ENCODE assay signal across 8 cellular contexts in genomic region chr15:51888593-51889195, GRCh38. TPM values are rescaled to one million over a fixed set of nuclear protein-coding genes. Genes with fewer than 3 reads are reported as not detected.
A peak's percentile ranks its signal among the peaks of the same experiment; 100 is the strongest.
DNase-seq lines count a peak whose midpoint lies in the region; ATAC-seq and TF ChIP-seq lines count a peak whose summit lies in the region.

No MANE protein-coding gene starts in this region.

- H3K27me3 ChIP-seq in endodermal cell (ENCODE audit: control insufficient read depth, insufficient read depth, low read length, poor library complexity, severe bottlenecking) (no peaks in the 10 kb centered on the region), osteoblast (ENCODE audit: insufficient read depth, low read length) (no peaks in the 10 kb centered on the region)

- 80 to 87% methylated on average over 1 to 2 of the region's 2 CpGs for WGBS in endodermal cell (ENCODE audit: insufficient coverage in 1 of 2, insufficient read length in 1 of 2), 2 experiments

- peaks cover 12% of the 10 kb centered on the region for H3K9me3 Mint-ChIP-seq in endodermal cell

- DNase-seq in NCI-H2107 treated with DMSO at 0.1 percent for 48 hours (lab: John Stamatoyannopoulos, UW; ENCODE audit: unreplicated experiment) (peak; percentile 1), NCI-H2107 (lab: John Stamatoyannopoulos, UW) (no peak), NOMO-1 treated with DMSO at 0.1 percent for 48 hours (lab: John Stamatoyannopoulos, UW; ENCODE audit: unreplicated experiment) (peak; percentile 13), endodermal cell (no peak), osteoblast (ENCODE audit: insufficient read length, low spot score, missing footprints) (no peak), ecto neural progenitor cell (ENCODE audit: low spot score) (no peak)

- H3K4me3 Mint-ChIP-seq in endodermal cell, result no peak overlapping the region

- H3K9ac ChIP-seq in endodermal cell (ENCODE audit: extremely low read depth, low read length, poor library complexity, severe bottlenecking), result no peak overlapping the region

- H3K9me3 ChIP-seq in endodermal cell (ENCODE audit: control insufficient read depth, low read length), result peaks cover 16% of the 10 kb centered on the region
- no peaks in the 10 kb centered on the region for H3K9me3 ChIP-seq in osteoblast (ENCODE audit: low read depth, low read length)

- H3K4me3 ChIP-seq in endodermal cell (ENCODE audit: low read length) (no peak overlapping the region), osteoblast (ENCODE audit: insufficient read depth, low read length) (no peak overlapping the region)

- H3K27ac ChIP-seq in endodermal cell (ENCODE audit: low read depth, low read length) (no peak overlapping the region), osteoblast (ENCODE audit: low read depth, low read length) (no peak overlapping the region)

- H3K4me1 Mint-ChIP-seq in endodermal cell, result peaks cover 2% of the 10 kb centered on the region

- ATAC-seq in HG02642 (IDR thresholded peaks at IDR 0.05; ENCODE audit: poor library complexity, unreplicated experiment), result no peak
- no peak for ATAC-seq in GM21367 (IDR thresholded peaks at IDR 0.05; ENCODE audit: unreplicated experiment)

- peaks cover 11% of the 10 kb centered on the region for H3K79me2 ChIP-seq in osteoblast (ENCODE audit: insufficient read depth, low read length)

- H3K27ac Mint-ChIP-seq in endodermal cell, result no peak overlapping the region

- peaks cover 9% of the 10 kb centered on the region for H4K20me1 ChIP-seq in osteoblast (ENCODE audit: insufficient read depth, low read length)

- no peak overlapping the region for H2AFZ ChIP-seq in osteoblast (ENCODE audit: low read length)

- peaks cover 60% of the 10 kb centered on the region for H3K36me3 Mint-ChIP-seq in endodermal cell (ENCODE audit: low read depth)

- H3K4me2 ChIP-seq in osteoblast (ENCODE audit: insufficient read depth, low read length), result no peak overlapping the region

- no peaks in the 10 kb centered on the region for H3K27me3 Mint-ChIP-seq in endodermal cell (ENCODE audit: insufficient read depth)

- no peaks in the 10 kb centered on the region for H3K4me1 ChIP-seq in endodermal cell (ENCODE audit: control insufficient read depth, insufficient read depth, low read length)
- peaks cover 16% of the 10 kb centered on the region for H3K4me1 ChIP-seq in osteoblast (ENCODE audit: insufficient read depth, low read length)

- H3K36me3 ChIP-seq in endodermal cell (ENCODE audit: control insufficient read depth, insufficient read depth, low read length), result peaks cover 59% of the 10 kb centered on the region
- peaks cover 11% of the 10 kb centered on the region for H3K36me3 ChIP-seq in osteoblast (ENCODE audit: insufficient read depth, low read length)

- TF ChIP-seq CTCF in endodermal cell (conservative IDR thresholded peaks at IDR 0.05), result peak; percentile 88
- TF ChIP-seq CTCF in osteoblast (IDR thresholded peaks at IDR 0.05; ENCODE audit: extremely low read depth, low read depth, low read length), result peak; percentile 85

RNA-seq across cellular contexts. Expression of gene TMOD3, which starts 59.2 kb away (rescaled TPM):
- total RNA-seq in endodermal cell (10 to 100 TPM; 39.6 to 44.4 TPM), osteoblast (44.5 and 49.8 TPM in 2 replicates)
- 20.6 TPM for polyA plus RNA-seq in endodermal cell (2013, experiment 1 of 2)
- polyA plus RNA-seq in endodermal cell (2013, experiment 2 of 2), result 21.4 TPM

Comparison
In these comparisons a context has a peak if more than half of its experiments do, and no peak if none do; other contexts are left out.
1. DNase-seq: peak in NCI-H2107 treated with DMSO at 0.1 percent for 48 hours (single experiment) and NOMO-1 treated with DMSO at 0.1 percent for 48 hours (single experiment); none in NCI-H2107 (single experiment), endodermal cell (single experiment), osteoblast (single experiment) and ecto neural progenitor cell (single experiment).